In the genomic region with DNA sequence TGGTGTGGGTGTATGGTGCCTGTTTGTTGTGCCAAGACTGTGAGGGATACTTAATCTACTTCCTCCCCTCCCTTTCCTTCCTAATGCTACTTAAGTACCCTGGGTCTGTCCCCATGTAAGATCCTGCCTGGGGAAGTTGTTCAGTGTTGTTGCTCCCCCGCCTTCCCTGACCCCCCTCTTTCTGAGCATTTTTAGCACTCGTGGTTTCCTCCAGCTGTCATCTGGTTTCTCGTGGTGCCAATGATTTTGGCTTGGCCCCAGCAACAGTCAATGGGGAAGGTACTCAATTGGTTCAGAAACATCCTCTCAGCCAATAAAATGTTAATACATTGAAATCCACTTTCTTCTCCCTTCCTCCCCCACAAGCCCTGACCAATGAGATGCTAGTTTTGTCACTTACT, we compare ENCODE assay signal across 8 cellular contexts. TPM values are rescaled to one million over a fixed set of nuclear protein-coding genes. Genes with fewer than 3 reads are reported as not detected.
A peak's percentile ranks its signal among the peaks of the same experiment; 100 is the strongest.
DNase-seq lines count a peak whose midpoint lies in the region; ATAC-seq and TF ChIP-seq lines count a peak whose summit lies in the region.

No MANE protein-coding gene starts in this region.

- no peak for DNase-seq in adipocyte (ENCODE audit: low read depth)
- DNase-seq in inferior parietal cortex (ENCODE audit: extremely low spot score): peak; percentile 63
- DNase-seq in stimulated activated CD8-positive, alpha-beta memory T cell treated with anti-CD3 and anti-CD28 coated beads, Interleukin-12 subunit alpha, Interleukin-12 subunit beta, amount 100 ng/mL, for 4 hours (ENCODE audit: low read depth): peak; percentile 47
- DNase-seq in foreskin keratinocyte: no peak

- no peaks in the 10 kb centered on the region for H3K36me3 ChIP-seq in BLaER1
- H3K36me3 ChIP-seq in adipocyte (ENCODE audit: control insufficient read depth, insufficient read depth, low read length, severe bottlenecking): no peaks in the 10 kb centered on the region

- H4K20me1 ChIP-seq in BLaER1: no peaks in the 10 kb centered on the region

- H3K4me2 ChIP-seq in BLaER1: peak overlapping the region; percentile 83

- H3K27me3 ChIP-seq in BLaER1: no peaks in the 10 kb centered on the region
- H3K27me3 ChIP-seq in adipocyte (replicated peaks; ENCODE audit: control insufficient read depth, insufficient read depth, low read length): no peaks in the 10 kb centered on the region
- no peaks in the 10 kb centered on the region for H3K27me3 ChIP-seq in foreskin keratinocyte

- H3K4me1 ChIP-seq in BLaER1: peaks cover 73% of the 10 kb centered on the region
- H3K4me1 ChIP-seq in adipocyte (ENCODE audit: control insufficient read depth, insufficient read depth, low read length): peaks cover 42% of the 10 kb centered on the region
- peaks cover 13% of the 10 kb centered on the region for H3K4me1 ChIP-seq in foreskin keratinocyte

- H3K4me3 ChIP-seq in BLaER1: peak overlapping the region; percentile 45; the same call in 1 of the 2 replicates
- peak overlapping the region; percentile 54 for H3K4me3 ChIP-seq in adipocyte (ENCODE audit: low read length)

- H3K27ac ChIP-seq in BLaER1 (peak overlapping the region; percentile 92), foreskin keratinocyte (no peak overlapping the region)

- H3K9ac ChIP-seq in BLaER1 (peak overlapping the region; percentile 59; the same call in 1 of the 2 replicates), adipocyte (ENCODE audit: low read length) (peak overlapping the region; percentile 69)

- TF ChIP-seq CTCF in foreskin keratinocyte (conservative IDR thresholded peaks at IDR 0.05): no peak

- peak; percentile 64 for ATAC-seq in GM19328 (IDR thresholded peaks at IDR 0.05; ENCODE audit: unreplicated experiment)
- peak; percentile 65 for ATAC-seq in HG03439 (IDR thresholded peaks at IDR 0.05; ENCODE audit: unreplicated experiment)
- ATAC-seq in SK-N-SH treated with all-trans-retinoic acid at 6 μM for 48 hours: peak; percentile 80
- ATAC-seq in foreskin keratinocyte: no peak

- H3K9me3 ChIP-seq in BLaER1 (no peaks in the 10 kb centered on the region), adipocyte (ENCODE audit: control insufficient read depth, low read length) (no peaks in the 10 kb centered on the region)

TF ChIP-seq in SK-N-SH treated with all-trans-retinoic acid at 6 μM for 48 hours, 23 proteins besides CTCF, POLR2A, EP300 and RAD21:
- TF ChIP-seq ARNTL (CRISPR knock-in tag; IDR thresholded peaks at IDR 0.05; ENCODE audit: borderline replicate concordance, low read depth) (no peak), TCF4 (CRISPR knock-in tag; IDR thresholded peaks at IDR 0.05; ENCODE audit: borderline replicate concordance) (no peak), ZFP3 (CRISPR knock-in tag; IDR thresholded peaks at IDR 0.05) (no peak), CSDC2 (CRISPR knock-in tag; IDR thresholded peaks at IDR 0.05) (no peak), ZNF70 (CRISPR knock-in tag; IDR thresholded peaks at IDR 0.05) (no peak), ZC3H10 (CRISPR knock-in tag; IDR thresholded peaks at IDR 0.05) (no peak), PPARA (CRISPR knock-in tag; IDR thresholded peaks at IDR 0.05; ENCODE audit: borderline replicate concordance) (no peak), ESRRG (CRISPR knock-in tag; IDR thresholded peaks at IDR 0.05) (no peak), ZFP30 (CRISPR knock-in tag; IDR thresholded peaks at IDR 0.05) (no peak), GLIS3 (CRISPR knock-in tag; IDR thresholded peaks at IDR 0.05) (no peak), TOX (CRISPR knock-in tag; IDR thresholded peaks at IDR 0.05; ENCODE audit: borderline replicate concordance) (no peak)
- TF ChIP-seq, protein P1, sequence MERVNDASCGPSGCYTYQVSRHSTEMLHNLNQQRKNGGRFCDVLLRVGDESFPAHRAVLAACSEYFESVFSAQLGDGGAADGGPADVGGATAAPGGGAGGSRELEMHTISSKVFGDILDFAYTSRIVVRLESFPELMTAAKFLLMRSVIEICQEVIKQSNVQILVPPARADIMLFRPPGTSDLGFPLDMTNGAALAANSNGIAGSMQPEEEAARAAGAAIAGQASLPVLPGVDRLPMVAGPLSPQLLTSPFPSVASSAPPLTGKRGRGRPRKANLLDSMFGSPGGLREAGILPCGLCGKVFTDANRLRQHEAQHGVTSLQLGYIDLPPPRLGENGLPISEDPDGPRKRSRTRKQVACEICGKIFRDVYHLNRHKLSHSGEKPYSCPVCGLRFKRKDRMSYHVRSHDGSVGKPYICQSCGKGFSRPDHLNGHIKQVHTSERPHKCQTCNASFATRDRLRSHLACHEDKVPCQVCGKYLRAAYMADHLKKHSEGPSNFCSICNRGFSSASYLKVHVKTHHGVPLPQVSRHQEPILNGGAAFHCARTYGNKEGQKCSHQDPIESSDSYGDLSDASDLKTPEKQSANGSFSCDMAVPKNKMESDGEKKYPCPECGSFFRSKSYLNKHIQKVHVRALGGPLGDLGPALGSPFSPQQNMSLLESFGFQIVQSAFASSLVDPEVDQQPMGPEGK (CRISPR knock-in tag; IDR thresholded peaks at IDR 0.05; ENCODE audit: borderline replicate concordance): no peak
- TF ChIP-seq, protein P2, sequence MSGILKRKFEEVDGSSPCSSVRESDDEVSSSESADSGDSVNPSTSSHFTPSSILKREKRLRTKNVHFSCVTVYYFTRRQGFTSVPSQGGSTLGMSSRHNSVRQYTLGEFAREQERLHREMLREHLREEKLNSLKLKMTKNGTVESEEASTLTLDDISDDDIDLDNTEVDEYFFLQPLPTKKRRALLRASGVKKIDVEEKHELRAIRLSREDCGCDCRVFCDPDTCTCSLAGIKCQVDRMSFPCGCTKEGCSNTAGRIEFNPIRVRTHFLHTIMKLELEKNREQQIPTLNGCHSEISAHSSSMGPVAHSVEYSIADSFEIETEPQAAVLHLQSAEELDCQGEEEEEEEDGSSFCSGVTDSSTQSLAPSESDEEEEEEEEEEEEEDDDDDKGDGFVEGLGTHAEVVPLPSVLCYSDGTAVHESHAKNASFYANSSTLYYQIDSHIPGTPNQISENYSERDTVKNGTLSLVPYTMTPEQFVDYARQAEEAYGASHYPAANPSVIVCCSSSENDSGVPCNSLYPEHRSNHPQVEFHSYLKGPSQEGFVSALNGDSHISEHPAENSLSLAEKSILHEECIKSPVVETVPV (CRISPR knock-in tag; IDR thresholded peaks at IDR 0.05): no peak
- TF ChIP-seq, protein P3, sequence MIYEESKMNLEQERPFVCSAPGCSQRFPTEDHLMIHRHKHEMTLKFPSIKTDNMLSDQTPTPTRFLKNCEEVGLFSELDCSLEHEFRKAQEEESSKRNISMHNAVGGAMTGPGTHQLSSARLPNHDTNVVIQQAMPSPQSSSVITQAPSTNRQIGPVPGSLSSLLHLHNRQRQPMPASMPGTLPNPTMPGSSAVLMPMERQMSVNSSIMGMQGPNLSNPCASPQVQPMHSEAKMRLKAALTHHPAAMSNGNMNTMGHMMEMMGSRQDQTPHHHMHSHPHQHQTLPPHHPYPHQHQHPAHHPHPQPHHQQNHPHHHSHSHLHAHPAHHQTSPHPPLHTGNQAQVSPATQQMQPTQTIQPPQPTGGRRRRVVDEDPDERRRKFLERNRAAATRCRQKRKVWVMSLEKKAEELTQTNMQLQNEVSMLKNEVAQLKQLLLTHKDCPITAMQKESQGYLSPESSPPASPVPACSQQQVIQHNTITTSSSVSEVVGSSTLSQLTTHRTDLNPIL (CRISPR knock-in tag; IDR thresholded peaks at IDR 0.05; ENCODE audit: low read depth): no peak

RNA-seq across cellular contexts. Expression of a gene that starts 8.0 kb away (rescaled TPM):
- 27.3 and 28.8 TPM in 2 replicates for total RNA-seq in foreskin keratinocyte
- polyA plus RNA-seq in foreskin keratinocyte: 26.3 and 30.4 TPM in 2 replicates

RNA-seq across cellular contexts. Expression of a gene that starts 13.6 kb away (rescaled TPM):
- 1.3 and 2.6 TPM in 2 replicates for total RNA-seq in foreskin keratinocyte
- 0.27 and 0.34 TPM in 2 replicates for polyA plus RNA-seq in foreskin keratinocyte

RNA-seq across cellular contexts. Expression of a gene that starts 16.9 kb away (rescaled TPM):
- 90.5 and 96.5 TPM in 2 replicates for total RNA-seq in foreskin keratinocyte
- 91.8 and 96.5 TPM in 2 replicates for polyA plus RNA-seq in foreskin keratinocyte

RNA-seq across cellular contexts. Expression of a gene that starts 19.1 kb away (rescaled TPM):
- 16.1 and 17.1 TPM in 2 replicates for total RNA-seq in foreskin keratinocyte
- polyA plus RNA-seq in foreskin keratinocyte: 15.6 and 16.1 TPM in 2 replicates

RNA-seq across cellular contexts. Expression of a gene that starts 26.0 kb away (rescaled TPM):
- total RNA-seq in foreskin keratinocyte: 12.2 and 14.1 TPM in 2 replicates
- polyA plus RNA-seq in foreskin keratinocyte: 19.9 and 22.2 TPM in 2 replicates

Comparison
In these comparisons a context has a peak if more than half of its experiments do, and no peak if none do; other contexts are left out.
1. DNase-seq: peak in inferior parietal cortex (single experiment) and stimulated activated CD8-positive, alpha-beta memory T cell treated with anti-CD3 and anti-CD28 coated beads, Interleukin-12 subunit alpha, Interleukin-12 subunit beta, amount 100 ng/mL, for 4 hours (single experiment); none in adipocyte (single experiment) and foreskin keratinocyte (0 of 2).